9 cellular contexts compared by ENCODE assay signal in genomic region chr9:133352635-133353340, GRCh38. TPM values are rescaled to one million over a fixed set of nuclear protein-coding genes. Genes with fewer than 3 reads are reported as not detected.
DNase-seq lines count a peak whose midpoint lies in the region; ATAC-seq and TF ChIP-seq lines count a peak whose summit lies in the region.
"Had no signal": no experiment of that assay in that cellular context is flagged by ENCODE, and none has a peak within 500 bp of the region (broad histone marks: within the 10 kb centered on the region; RNA-seq: fewer than 3 reads in every experiment).

No MANE protein-coding gene starts in this region.

- peak overlapping the region; percentile 27 for H3K27ac ChIP-seq in A673 (ENCODE audit: low read depth, low read length, poor library complexity, severe bottlenecking)
- H3K27ac ChIP-seq: hepatocyte had no signal

- intact Hi-C loops in A673 (cut with micrococcal nuclease; ENCODE audit: unreplicated experiment): no loop called here

- peak; percentile 14 for DNase-seq in A673 (ENCODE audit: low spot score)
- DNase-seq in activated naive CD8-positive, alpha-beta T cell treated with anti-CD3 and anti-CD28 coated beads, Interleukin-2, amount 10 ng/mL, durations not matched to agents 7 days and 5 days: no peak
- DNase-seq in H4 (ENCODE audit: low spot score): no peak
- DNase-seq in SK-N-DZ (ENCODE audit: low spot score): no peak
- DNase-seq: effector CD8-positive, alpha-beta T cell; stimulated activated CD4-positive, alpha-beta T cell treated with anti-CD3 and anti-CD28 coated beads, Interleukin-12 subunit alpha, Interleukin-12 subunit beta, amount 100 ng/mL, for 4 hours had no signal

- TF ChIP-seq CTCF in A673 (conservative IDR thresholded peaks at IDR 0.05; ENCODE audit: low read depth, low read length): no peak

- peaks cover 48% of the 10 kb centered on the region for H3K36me3 ChIP-seq in A673 (ENCODE audit: insufficient read depth, low read length, poor library complexity, severe bottlenecking)

- TF ChIP-seq POLR2A in GM18526 (IDR thresholded peaks at IDR 0.05; ENCODE audit: extremely low read depth, insufficient read length): peak; percentile 25

- H3K4me3 ChIP-seq in A673 (ENCODE audit: low read depth, low read length, poor library complexity, severe bottlenecking): no peak overlapping the region
- H3K4me3 ChIP-seq: hepatocyte had no signal

- BruUV-seq in A673 (replicated peaks; lab: Mats Ljungman, UMichigan): no TSS peak

- no peak for ATAC-seq in activated naive CD8-positive, alpha-beta T cell treated with anti-CD3 and anti-CD28 coated beads, Interleukin-2, amount 10 ng/mL, durations not matched to agents 7 days and 5 days (ENCODE audit: low read depth)
- no peak for ATAC-seq in HG02885 (IDR thresholded peaks at IDR 0.05; ENCODE audit: poor library complexity, unreplicated experiment)

- no peaks in the 10 kb centered on the region for H3K27me3 Mint-ChIP-seq in activated naive CD8-positive, alpha-beta T cell treated with anti-CD3 and anti-CD28 coated beads, Interleukin-2, amount 10 ng/mL, durations not matched to agents 7 days and 5 days

- H3K4me3 Mint-ChIP-seq in activated naive CD8-positive, alpha-beta T cell treated with anti-CD3 and anti-CD28 coated beads, Interleukin-2, amount 10 ng/mL, durations not matched to agents 7 days and 5 days: no peak overlapping the region

- H3K27ac Mint-ChIP-seq in activated naive CD8-positive, alpha-beta T cell treated with anti-CD3 and anti-CD28 coated beads, Interleukin-2, amount 10 ng/mL, durations not matched to agents 7 days and 5 days: peak overlapping the region; percentile 54

- no peaks in the 10 kb centered on the region for H3K9me3 ChIP-seq in A673 (ENCODE audit: low read depth, low read length, poor library complexity, severe bottlenecking)

- H3K4me1 ChIP-seq in A673 (ENCODE audit: insufficient read depth, low read length, poor library complexity, severe bottlenecking): peaks cover 23% of the 10 kb centered on the region

- H3K4me1 Mint-ChIP-seq in activated naive CD8-positive, alpha-beta T cell treated with anti-CD3 and anti-CD28 coated beads, Interleukin-2, amount 10 ng/mL, durations not matched to agents 7 days and 5 days: peaks cover 30% of the 10 kb centered on the region

- CTCF ChIA-PET in A673 (lab: Charles Lee): interaction anchor here (0.5 kb wide), 1 partner anchor 54 kb away, joined by 4 read pairs; no protein-coding TSS in a partner anchor

- peaks cover 33% of the 10 kb centered on the region for H3K36me3 Mint-ChIP-seq in activated naive CD8-positive, alpha-beta T cell treated with anti-CD3 and anti-CD28 coated beads, Interleukin-2, amount 10 ng/mL, durations not matched to agents 7 days and 5 days

- H3K9me3 Mint-ChIP-seq in activated naive CD8-positive, alpha-beta T cell treated with anti-CD3 and anti-CD28 coated beads, Interleukin-2, amount 10 ng/mL, durations not matched to agents 7 days and 5 days: no peaks in the 10 kb centered on the region

- H3K27me3 ChIP-seq in A673 (replicated peaks; ENCODE audit: insufficient read depth, low read depth, low read length, poor library complexity): no peaks in the 10 kb centered on the region
- H3K27me3 ChIP-seq: hepatocyte had no signal

- POLR2A ChIA-PET in A673 (lab: Charles Lee; ENCODE audit: low non-redundant PET): no interaction called here
- POLR2A ChIA-PET in activated naive CD8-positive, alpha-beta T cell treated with anti-CD3 and anti-CD28 coated beads, Interleukin-2, amount 10 ng/mL, durations not matched to agents 7 days and 5 days (lab: Charles Lee): interaction anchor here (6.5 to 8.3 kb wide), 2 partner anchors 19 to 20 kb away, joined by 147 to 162 read pairs; no protein-coding TSS in a partner anchor

RNA-seq across cellular contexts. Expression of gene SURF1, which starts 3.5 kb away (rescaled TPM):
- 41.6 and 53.3 TPM in 2 replicates for total RNA-seq in A673 (2021)
- 10 to 100 TPM; 40.6 to 41.9 TPM for total RNA-seq in activated naive CD8-positive, alpha-beta T cell treated with anti-CD3 and anti-CD28 coated beads, Interleukin-2, amount 10 ng/mL, durations not matched to agents 7 days and 5 days
- 45.4 and 72.0 TPM in 2 replicates for total RNA-seq in H4 (2014; rRNA removed; shearing (Covaris generic))
- 14.1 and 21.0 TPM in 2 replicates for polyA plus RNA-seq in SK-N-DZ (2014; cell fraction: cytosol; rRNA removed)
- polyA plus RNA-seq in SK-N-DZ (2014; cell fraction: nucleus; rRNA removed): 32.0 and 33.8 TPM in 2 replicates

RNA-seq across cellular contexts. Expression of gene SURF2, which starts 3.6 kb away (rescaled TPM):
- 35.0 and 42.0 TPM in 2 replicates for total RNA-seq in A673 (2021)
- 10 to 100 TPM; 16.2 to 17.0 TPM for total RNA-seq in activated naive CD8-positive, alpha-beta T cell treated with anti-CD3 and anti-CD28 coated beads, Interleukin-2, amount 10 ng/mL, durations not matched to agents 7 days and 5 days
- total RNA-seq in H4 (2014; rRNA removed; shearing (Covaris generic)): 22.1 and 23.0 TPM in 2 replicates
- polyA plus RNA-seq in SK-N-DZ (2014; cell fraction: cytosol; rRNA removed): 27.7 and 154 TPM in 2 replicates
- 15.5 and 28.1 TPM in 2 replicates for polyA plus RNA-seq in SK-N-DZ (2014; cell fraction: nucleus; rRNA removed)

RNA-seq across cellular contexts. Expression of gene RPL7A, which starts 4.8 kb away (rescaled TPM):
- total RNA-seq in A673 (2021): 1,920 and 1,940 TPM in 2 replicates
- total RNA-seq in activated naive CD8-positive, alpha-beta T cell treated with anti-CD3 and anti-CD28 coated beads, Interleukin-2, amount 10 ng/mL, durations not matched to agents 7 days and 5 days: 1,000 to 10,000 TPM; 1,843 to 1,855 TPM
- 2,696 and 2,716 TPM in 2 replicates for total RNA-seq in H4 (2014; rRNA removed; shearing (Covaris generic))
- polyA plus RNA-seq in SK-N-DZ (2014; cell fraction: cytosol; rRNA removed): 3,794 and 4,325 TPM in 2 replicates
- polyA plus RNA-seq in SK-N-DZ (2014; cell fraction: nucleus; rRNA removed): 2,303 and 2,962 TPM in 2 replicates

RNA-seq across cellular contexts. Expression of gene MED22, which starts 4.9 kb away (rescaled TPM):
- total RNA-seq in A673 (2021): 46.2 and 49.6 TPM in 2 replicates
- total RNA-seq in activated naive CD8-positive, alpha-beta T cell treated with anti-CD3 and anti-CD28 coated beads, Interleukin-2, amount 10 ng/mL, durations not matched to agents 7 days and 5 days: 10 to 100 TPM; 27.8 to 35.5 TPM
- total RNA-seq in H4 (2014; rRNA removed; shearing (Covaris generic)): 13.6 and 22.0 TPM in 2 replicates
- polyA plus RNA-seq in SK-N-DZ (2014; cell fraction: cytosol; rRNA removed): 53.3 and 56.1 TPM in 2 replicates
- polyA plus RNA-seq in SK-N-DZ (2014; cell fraction: nucleus; rRNA removed): 84.4 and 89.6 TPM in 2 replicates

RNA-seq across cellular contexts. Expression of gene SURF6, which starts 16.8 kb away (rescaled TPM):
- total RNA-seq in A673 (2021): 34.7 and 36.6 TPM in 2 replicates
- total RNA-seq in activated naive CD8-positive, alpha-beta T cell treated with anti-CD3 and anti-CD28 coated beads, Interleukin-2, amount 10 ng/mL, durations not matched to agents 7 days and 5 days: 10 to 100 TPM; 20.5 to 21.0 TPM
- 7.4 and 8.9 TPM in 2 replicates for total RNA-seq in H4 (2014; rRNA removed; shearing (Covaris generic))
- 10.4 and 34.6 TPM in 2 replicates for polyA plus RNA-seq in SK-N-DZ (2014; cell fraction: cytosol; rRNA removed)
- 22.5 and 30.9 TPM in 2 replicates for polyA plus RNA-seq in SK-N-DZ (2014; cell fraction: nucleus; rRNA removed)
